8 cellular contexts compared by ENCODE assay signal in genomic region chr2:89245478-89245877, GRCh38.
DNase-seq lines count a peak whose midpoint lies in the region; ATAC-seq, FAIRE-seq and TF ChIP-seq lines count a peak whose summit lies in the region.
"Not testable (repeated sequence)": the region's sequence is repeated elsewhere in the genome, so short reads cannot be mapped to it uniquely, and the experiment has no call there.

No MANE protein-coding gene starts in this region.

- H3K79me2 ChIP-seq in DOHH2 (ENCODE audit: control insufficient read depth, low read length); Karpas-422 (ENCODE audit: low read length); SU-DHL-6 (ENCODE audit: insufficient read depth, low read length): not testable (repeated sequence)

- H3K9me3 ChIP-seq in DOHH2 (ENCODE audit: control insufficient read depth, insufficient read depth, low read length); Karpas-422 (ENCODE audit: low read length); SU-DHL-6 (ENCODE audit: insufficient read depth, low read length): not testable (repeated sequence)

- not testable (repeated sequence) for H3K4me1 Mint-ChIP-seq in endothelial cell (ENCODE audit: unreplicated experiment)
- H3K4me1 Mint-ChIP-seq in stimulated activated memory B cell treated with anti-CD40 and anti-IgM and Interleukin-4, amounts not matched to agents 10 μg/mL and 1 μg/mL and 100 μg/mL, for 72 hours, result peaks cover 25% of the 10 kb centered on the region

- not testable (repeated sequence) for H4K20me1 ChIP-seq in DOHH2 (ENCODE audit: control insufficient read depth, insufficient read depth, low read depth, low read length); Karpas-422 (ENCODE audit: insufficient read depth, low read depth, low read length); SU-DHL-6 (ENCODE audit: low read depth, low read length)

- H3K36me3 ChIP-seq in DOHH2 (ENCODE audit: control insufficient read depth, low read length); Karpas-422 (ENCODE audit: insufficient read depth, low read length); SU-DHL-6 (ENCODE audit: low read length): not testable (repeated sequence)

- not testable (repeated sequence) for H3K9me2 ChIP-seq in DOHH2 (replicated peaks; ENCODE audit: control insufficient read depth, low read length); Karpas-422 (replicated peaks; ENCODE audit: insufficient read depth, low read length); SU-DHL-6 (replicated peaks; ENCODE audit: insufficient read depth, low read length)

- H3K9me3 Mint-ChIP-seq in endothelial cell (ENCODE audit: unreplicated experiment); stimulated activated memory B cell treated with anti-CD40 and anti-IgM and Interleukin-4, amounts not matched to agents 10 μg/mL and 1 μg/mL and 100 μg/mL, for 72 hours: not testable (repeated sequence)

- not testable (repeated sequence) for H3K36me3 Mint-ChIP-seq in endothelial cell (ENCODE audit: low read depth, unreplicated experiment); stimulated activated memory B cell treated with anti-CD40 and anti-IgM and Interleukin-4, amounts not matched to agents 10 μg/mL and 1 μg/mL and 100 μg/mL, for 72 hours

- H3F3A ChIP-seq in DOHH2 (ENCODE audit: control insufficient read depth, insufficient read depth); SU-DHL-6 (ENCODE audit: insufficient read depth): not testable (repeated sequence)

- H3K27me3 Mint-ChIP-seq in endothelial cell (ENCODE audit: unreplicated experiment); stimulated activated memory B cell treated with anti-CD40 and anti-IgM and Interleukin-4, amounts not matched to agents 10 μg/mL and 1 μg/mL and 100 μg/mL, for 72 hours: not testable (repeated sequence)

- H3K27ac ChIP-seq in DOHH2 (ENCODE audit: low read depth, low read length) (peak overlapping the region; percentile 75), Karpas-422 (ENCODE audit: low read length) (peak overlapping the region; percentile 78), SU-DHL-6 (ENCODE audit: low read depth, low read length) (peak overlapping the region; percentile 68)

- ATAC-seq in GM18502 (IDR thresholded peaks at IDR 0.05; ENCODE audit: poor library complexity, unreplicated experiment) (peak; percentile 48), HG02759 (IDR thresholded peaks at IDR 0.05; ENCODE audit: unreplicated experiment) (peak; percentile 35)
- peak; percentile 40 for ATAC-seq in stimulated activated memory B cell treated with anti-CD40 and anti-IgM and Interleukin-4, amounts not matched to agents 10 μg/mL and 1 μg/mL and 100 μg/mL, for 72 hours

- peak overlapping the region; percentile 58 for H3K4me2 ChIP-seq in DOHH2 (ENCODE audit: low read length)
- H3K4me2 ChIP-seq in Karpas-422 (ENCODE audit: low read depth, low read length, poor library complexity, severe bottlenecking), result peak overlapping the region; percentile 59
- H3K4me2 ChIP-seq in SU-DHL-6 (ENCODE audit: low read depth, low read length, poor library complexity, severe bottlenecking), result peak overlapping the region; percentile 33

- not testable (repeated sequence) for H2AFZ ChIP-seq in Karpas-422 (ENCODE audit: low read length); SU-DHL-6 (ENCODE audit: low read depth, low read length, severe bottlenecking)

- peak; percentile 72 for FAIRE-seq in GM19239 (lab: Jason Lieb, UNC)

- H3K27me3 ChIP-seq in DOHH2 (ENCODE audit: control insufficient read depth, low read length); Karpas-422 (ENCODE audit: low read length); SU-DHL-6 (ENCODE audit: low read length): not testable (repeated sequence)

- not testable (repeated sequence) for DNase-seq in GM19239 (ENCODE audit: insufficient read length, low spot score); endothelial cell (ENCODE audit: low spot score)
- peak; percentile 76 for DNase-seq in Karpas-422

- TF ChIP-seq CTCF in DOHH2 (IDR thresholded peaks at IDR 0.05; ENCODE audit: low read depth, low read length, poor library complexity, severe bottlenecking); SU-DHL-6 (IDR thresholded peaks at IDR 0.05; ENCODE audit: insufficient read depth, low read length, poor library complexity, severe bottlenecking); endothelial cell (IDR thresholded peaks at IDR 0.05; ENCODE audit: unreplicated experiment): not testable (repeated sequence)

- H3K27ac Mint-ChIP-seq in endothelial cell (ENCODE audit: unreplicated experiment), result peak overlapping the region; percentile 84
- H3K27ac Mint-ChIP-seq in stimulated activated memory B cell treated with anti-CD40 and anti-IgM and Interleukin-4, amounts not matched to agents 10 μg/mL and 1 μg/mL and 100 μg/mL, for 72 hours, result peak overlapping the region; percentile 73

- H3K4me1 ChIP-seq in DOHH2 (ENCODE audit: control insufficient read depth, low read length) (peaks cover 23% of the 10 kb centered on the region), Karpas-422 (ENCODE audit: low read length) (peaks cover 24% of the 10 kb centered on the region)

- H3K4me3 ChIP-seq in DOHH2 (ENCODE audit: low read length), result peak overlapping the region; percentile 61
- peak overlapping the region; percentile 50; the same call in 1 of the 2 replicates for H3K4me3 ChIP-seq in Karpas-422 (ENCODE audit: low read length)
- peak overlapping the region; percentile 26 for H3K4me3 ChIP-seq in SU-DHL-6 (ENCODE audit: insufficient read depth, low read length, poor library complexity, severe bottlenecking)

- H3K9ac ChIP-seq in Karpas-422 (ENCODE audit: low read length), result peak overlapping the region; percentile 47; the same call in 1 of the 2 replicates
- H3K9ac ChIP-seq in SU-DHL-6 (ENCODE audit: low read length), result peak overlapping the region; percentile 24; the same call in 1 of the 2 replicates

- not testable (repeated sequence) for H3K4me3 Mint-ChIP-seq in endothelial cell (ENCODE audit: unreplicated experiment)
- peak overlapping the region; percentile 12 for H3K4me3 Mint-ChIP-seq in stimulated activated memory B cell treated with anti-CD40 and anti-IgM and Interleukin-4, amounts not matched to agents 10 μg/mL and 1 μg/mL and 100 μg/mL, for 72 hours
